In genomic region chr9:137237759-137238726, GRCh38 we compare ENCODE assay signal across 1 cellular context.
TF ChIP-seq lines count a peak whose summit lies in the region.

No MANE protein-coding gene starts in this region.

TF ChIP-seq in GM12878, 131 proteins besides CTCF, POLR2A, EP300 and RAD21:
- TF ChIP-seq ZNF384 (IDR thresholded peaks at IDR 0.05; ENCODE audit: borderline replicate concordance, low read depth, low read length) (no peak), MEF2B (IDR thresholded peaks at IDR 0.05; ENCODE audit: partially characterized antibody, poor library complexity, severe bottlenecking) (peak; percentile 13), ZNF274 (IDR thresholded peaks at IDR 0.05; ENCODE audit: insufficient read depth, insufficient read length) (no peak)
- TF ChIP-seq, protein P1, sequence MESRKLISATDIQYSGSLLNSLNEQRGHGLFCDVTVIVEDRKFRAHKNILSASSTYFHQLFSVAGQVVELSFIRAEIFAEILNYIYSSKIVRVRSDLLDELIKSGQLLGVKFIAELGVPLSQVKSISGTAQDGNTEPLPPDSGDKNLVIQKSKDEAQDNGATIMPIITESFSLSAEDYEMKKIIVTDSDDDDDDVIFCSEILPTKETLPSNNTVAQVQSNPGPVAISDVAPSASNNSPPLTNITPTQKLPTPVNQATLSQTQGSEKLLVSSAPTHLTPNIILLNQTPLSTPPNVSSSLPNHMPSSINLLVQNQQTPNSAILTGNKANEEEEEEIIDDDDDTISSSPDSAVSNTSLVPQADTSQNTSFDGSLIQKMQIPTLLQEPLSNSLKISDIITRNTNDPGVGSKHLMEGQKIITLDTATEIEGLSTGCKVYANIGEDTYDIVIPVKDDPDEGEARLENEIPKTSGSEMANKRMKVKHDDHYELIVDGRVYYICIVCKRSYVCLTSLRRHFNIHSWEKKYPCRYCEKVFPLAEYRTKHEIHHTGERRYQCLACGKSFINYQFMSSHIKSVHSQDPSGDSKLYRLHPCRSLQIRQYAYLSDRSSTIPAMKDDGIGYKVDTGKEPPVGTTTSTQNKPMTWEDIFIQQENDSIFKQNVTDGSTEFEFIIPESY (IDR thresholded peaks at IDR 0.05), result 0 out of 2 replicates have a peak, but pooled peaks have one; percentile 44
